Comparison of ENCODE assay signal across 11 cellular contexts in genomic region chr11:26994579-26995210, GRCh38. TPM values are rescaled to one million over a fixed set of nuclear protein-coding genes. Genes with fewer than 3 reads are reported as not detected.
DNase-seq lines count a peak whose midpoint lies in the region; ATAC-seq and TF ChIP-seq lines count a peak whose summit lies in the region.
"Had no signal": no experiment of that assay in that cellular context is flagged by ENCODE, and none has a peak within 500 bp of the region (broad histone marks: within the 10 kb centered on the region; RNA-seq: fewer than 3 reads in every experiment).

No MANE protein-coding gene starts in this region.

- H3K9me3 Mint-ChIP-seq in stimulated activated effector memory CD8-positive, alpha-beta T cell treated with anti-CD3 and anti-CD28 coated beads, Interleukin-12 subunit alpha, Interleukin-12 subunit beta, amount 100 ng/mL, for 72 hours: peaks cover 3% of the 10 kb centered on the region

- H3K27ac ChIP-seq in coronary artery (peak overlapping the region; percentile 93 to 97), skeletal muscle tissue (ENCODE audit: low read depth, low read length) (peak overlapping the region; percentile 64)

- no peak for DNase-seq in HFF-Myc (ENCODE audit: extremely low read depth, low read depth)
- peak; percentile 76 for DNase-seq in coronary artery (ENCODE audit: low spot score)
- DNase-seq in kidney tubule cell (ENCODE audit: low spot score): peak; percentile 16
- DNase-seq in stimulated activated effector memory CD8-positive, alpha-beta T cell treated with anti-CD3 and anti-CD28 coated beads, Interleukin-12 subunit alpha, Interleukin-12 subunit beta, amount 100 ng/mL, for 72 hours (ENCODE audit: low spot score in 2 of 2): no peak
- DNase-seq: activated T-cell treated with anti-CD3 and anti-CD28 coated beads, Interleukin-2, amount 50 U/mL, for 72 hours; NCI-H187 treated with DMSO at 0.1 percent for 48 hours had no signal

- no peaks in the 10 kb centered on the region for H3K36me3 ChIP-seq in skeletal muscle tissue (ENCODE audit: control insufficient read depth in 3 of 3, insufficient read depth in 3 of 3, low read length in 3 of 3)

- TF ChIP-seq CTCF in HFF-Myc (IDR thresholded peaks at IDR 0.05; ENCODE audit: low read depth, low read length, missing control alignments) (no peak), coronary artery (IDR thresholded peaks at IDR 0.05) (no peak)

- ATAC-seq in stimulated activated effector memory CD8-positive, alpha-beta T cell treated with anti-CD3 and anti-CD28 coated beads, Interleukin-12 subunit alpha, Interleukin-12 subunit beta, amount 100 ng/mL, for 72 hours: no peak
- ATAC-seq in HG03025 (IDR thresholded peaks at IDR 0.05; ENCODE audit: low FRiP score, unreplicated experiment): no peak
- no peak for ATAC-seq in GM18873 (IDR thresholded peaks at IDR 0.05; ENCODE audit: low FRiP score, unreplicated experiment)
- no peak for ATAC-seq in HG03139 (IDR thresholded peaks at IDR 0.05; ENCODE audit: unreplicated experiment)
- ATAC-seq: activated T-cell treated with anti-CD3 and anti-CD28 coated beads, Interleukin-2, amount 50 U/mL, for 72 hours had no signal

- H3K27ac Mint-ChIP-seq in stimulated activated effector memory CD8-positive, alpha-beta T cell treated with anti-CD3 and anti-CD28 coated beads, Interleukin-12 subunit alpha, Interleukin-12 subunit beta, amount 100 ng/mL, for 72 hours: no peak overlapping the region
- H3K27ac Mint-ChIP-seq: activated T-cell treated with anti-CD3 and anti-CD28 coated beads, Interleukin-2, amount 50 U/mL, for 72 hours had no signal

- H3K27me3 ChIP-seq in skeletal muscle tissue (ENCODE audit: control insufficient read depth in 3 of 3, insufficient read depth in 3 of 3, low read length in 3 of 3): no peaks in the 10 kb centered on the region

- no peaks in the 10 kb centered on the region for H3K4me1 Mint-ChIP-seq in stimulated activated effector memory CD8-positive, alpha-beta T cell treated with anti-CD3 and anti-CD28 coated beads, Interleukin-12 subunit alpha, Interleukin-12 subunit beta, amount 100 ng/mL, for 72 hours

- peaks cover 0 to 11% (median 5%) of the 10 kb centered on the region in 3 donors for H3K4me1 ChIP-seq in skeletal muscle tissue (ENCODE audit: control insufficient read depth in 3 of 3, insufficient read depth in 3 of 3, low read length in 3 of 3)

- no peak overlapping the region for H3K4me3 Mint-ChIP-seq in stimulated activated effector memory CD8-positive, alpha-beta T cell treated with anti-CD3 and anti-CD28 coated beads, Interleukin-12 subunit alpha, Interleukin-12 subunit beta, amount 100 ng/mL, for 72 hours
- H3K4me3 Mint-ChIP-seq: activated T-cell treated with anti-CD3 and anti-CD28 coated beads, Interleukin-2, amount 50 U/mL, for 72 hours had no signal

- no peaks in the 10 kb centered on the region for H3K36me3 Mint-ChIP-seq in stimulated activated effector memory CD8-positive, alpha-beta T cell treated with anti-CD3 and anti-CD28 coated beads, Interleukin-12 subunit alpha, Interleukin-12 subunit beta, amount 100 ng/mL, for 72 hours

- H3K4me3 ChIP-seq in HFF-Myc (replicated peaks; ENCODE audit: low read depth, low read length) (peak overlapping the region; percentile 84), coronary artery (peak overlapping the region; percentile 90), skeletal muscle tissue (ENCODE audit: low read length in 3 of 3) (peak overlapping the region; percentile 67 to 71 (median 70))

- no peaks in the 10 kb centered on the region for H3K9me3 ChIP-seq in skeletal muscle tissue (ENCODE audit: control insufficient read depth in 3 of 3, low read length in 3 of 3)

- H3K9ac ChIP-seq in skeletal muscle tissue (ENCODE audit: low read depth in 1 of 3, low read length in 3 of 3): peak overlapping the region; percentile 63 to 79 (median 64)

RNA-seq across cellular contexts. Expression of gene FIBIN, which starts 0.8 kb away (rescaled TPM):
- 42.8 TPM for total RNA-seq in skeletal muscle tissue
- total RNA-seq: activated T-cell treated with anti-CD3 and anti-CD28 coated beads, Interleukin-2, amount 50 U/mL, for 72 hours; T-helper 1 cell treated with Interleukin-12 subunit alpha and Interleukin-12 subunit beta and Interleukin-4 antibody, amounts not matched to agents 30 ng/mL and 1 ng/mL, for 36 hours had no signal

RNA-seq across cellular contexts. Expression of gene BBOX1, which starts 45.9 kb away (rescaled TPM):
- under 0.01 TPM for total RNA-seq in skeletal muscle tissue
- total RNA-seq: activated T-cell treated with anti-CD3 and anti-CD28 coated beads, Interleukin-2, amount 50 U/mL, for 72 hours; T-helper 1 cell treated with Interleukin-12 subunit alpha and Interleukin-12 subunit beta and Interleukin-4 antibody, amounts not matched to agents 30 ng/mL and 1 ng/mL, for 36 hours had no signal

Comparison
In these comparisons a context has a peak if more than half of its experiments do, and no peak if none do; other contexts are left out.
1. DNase-seq: peak in coronary artery (single experiment) and kidney tubule cell (single experiment); none in HFF-Myc (single experiment) and stimulated activated effector memory CD8-positive, alpha-beta T cell treated with anti-CD3 and anti-CD28 coated beads, Interleukin-12 subunit alpha, Interleukin-12 subunit beta, amount 100 ng/mL, for 72 hours (0 of 2).
2. Peak in every context shown above with its lines, with median percentiles within 50 percentile points of each other: H3K4me3 ChIP-seq.